17 cellular contexts compared by ENCODE assay signal in genomic region chr9:88739373-88739772, GRCh38.
"Had no signal": no experiment of that assay in that cellular context is flagged by ENCODE, and none has a peak within 500 bp of the region (broad histone marks: within the 10 kb centered on the region; RNA-seq: fewer than 3 reads in every experiment).

No MANE protein-coding gene starts in this region.

- H3K9me3 Mint-ChIP-seq: dendritic cell treated with granulocyte-macrophage colony-stimulating factor and Interleukin-4, amounts not matched to agents 40 ng/mL and 50 ng/mL, for 4 days; effector memory CD8-positive, alpha-beta T cell had no signal

- H3K27me3 ChIP-seq: esophagus squamous epithelium, gastroesophageal sphincter, suprapubic skin, thyroid gland, upper lobe of left lung, uterus had no signal

- H3K4me3 Mint-ChIP-seq: dendritic cell treated with granulocyte-macrophage colony-stimulating factor and Interleukin-4, amounts not matched to agents 40 ng/mL and 50 ng/mL, for 4 days; effector memory CD8-positive, alpha-beta T cell; nephron progenitor cell had no signal

- DNase-seq: cerebellar nuclear complex; effector memory CD8-positive, alpha-beta T cell; esophagus squamous epithelium; kidney glomerular epithelial cell; mammary epithelial cell; nephron progenitor cell; psoas muscle; retina; stimulated activated naive CD8-positive, alpha-beta T cell treated with anti-CD3 and anti-CD28 coated beads, Interleukin-15, Interleukin-2, amounts not matched to agents 100 U/mL and 50 U/mL, for 24 hours; thyroid gland; upper lobe of left lung; uterus had no signal

- H3K4me1 ChIP-seq: upper lobe of left lung, uterus had no signal

- H3K36me3 ChIP-seq: esophagus squamous epithelium, gastroesophageal sphincter, suprapubic skin, thyroid gland, upper lobe of left lung, uterus had no signal

- ATAC-seq: effector memory CD8-positive, alpha-beta T cell; gastroesophageal sphincter; psoas muscle; sciatic nerve; stimulated activated naive CD8-positive, alpha-beta T cell treated with anti-CD3 and anti-CD28 coated beads, Interleukin-15, Interleukin-2, amounts not matched to agents 100 U/mL and 50 U/mL, for 24 hours had no signal

- H3K27ac ChIP-seq: epithelial cell of prostate, esophagus squamous epithelium, gastroesophageal sphincter, psoas muscle, suprapubic skin, upper lobe of left lung had no signal

- H3K9me3 ChIP-seq: esophagus squamous epithelium, gastroesophageal sphincter, psoas muscle, suprapubic skin, thyroid gland, upper lobe of left lung, uterus had no signal

- H3K4me3 ChIP-seq: esophagus squamous epithelium, gastroesophageal sphincter, psoas muscle, suprapubic skin, thyroid gland, upper lobe of left lung, uterus had no signal

- H3K27ac Mint-ChIP-seq: dendritic cell treated with granulocyte-macrophage colony-stimulating factor and Interleukin-4, amounts not matched to agents 40 ng/mL and 50 ng/mL, for 4 days; effector memory CD8-positive, alpha-beta T cell; nephron progenitor cell had no signal
